ENCODE assay signal across 1 cellular context in the genomic region with DNA sequence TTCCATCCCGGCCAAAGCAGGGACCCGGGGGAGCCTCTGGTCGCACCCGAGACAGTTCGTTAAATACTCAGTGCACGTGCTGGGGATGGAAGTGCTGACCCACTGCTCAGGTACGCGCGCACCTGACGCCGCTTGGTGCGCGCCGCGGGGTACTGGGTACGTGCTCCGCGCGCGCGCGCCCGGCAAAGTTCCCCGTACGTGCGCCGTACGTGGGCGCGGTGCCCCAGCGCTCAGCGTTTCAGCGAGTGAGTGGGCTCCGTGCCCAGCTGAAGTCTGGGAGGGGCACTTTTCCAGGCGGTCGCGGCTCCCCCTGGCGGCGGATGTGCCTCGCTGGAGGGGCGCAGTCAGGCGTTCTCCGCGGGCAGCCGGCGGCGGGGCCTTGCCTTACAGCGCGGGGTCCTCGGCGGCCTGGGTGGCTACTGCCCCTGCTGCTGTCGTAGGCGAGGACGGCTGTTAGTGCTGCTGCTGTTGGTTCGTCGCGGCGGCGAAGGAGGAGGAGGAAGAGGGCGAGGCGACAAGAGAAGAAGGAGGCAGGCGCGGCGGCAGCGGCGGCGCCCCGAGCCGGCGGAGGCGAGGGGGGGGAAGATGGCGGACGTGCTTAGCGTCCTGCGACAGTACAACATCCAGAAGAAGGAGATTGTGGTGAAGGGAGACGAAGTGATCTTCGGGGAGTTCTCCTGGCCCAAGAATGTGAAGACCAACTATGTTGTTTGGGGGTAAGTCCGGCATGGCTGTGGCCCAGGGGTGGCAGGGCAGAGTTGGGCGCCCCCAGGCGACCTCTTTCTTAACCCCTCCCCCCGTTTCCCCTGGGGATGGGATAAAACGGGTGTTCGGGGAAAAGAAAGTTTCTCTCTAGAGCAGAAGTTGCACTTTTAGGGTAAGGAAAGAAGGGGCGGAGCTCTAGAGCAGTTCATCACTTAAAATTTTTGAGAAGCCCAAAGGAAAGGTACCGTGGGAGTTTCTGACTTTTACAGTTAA.
A peak's percentile ranks its signal among the peaks of the same experiment; 100 is the strongest.
TF ChIP-seq lines count a peak whose summit lies in the region.

A gene (plus strand): TSS at position 416 of the 978 bp plus-strand sequence. CDS start 170 bp downstream, at position 586.

TF ChIP-seq in HepG2, 621 proteins besides CTCF, POLR2A, EP300 and RAD21 (continued from another document):
- TF ChIP-seq, protein P1, sequence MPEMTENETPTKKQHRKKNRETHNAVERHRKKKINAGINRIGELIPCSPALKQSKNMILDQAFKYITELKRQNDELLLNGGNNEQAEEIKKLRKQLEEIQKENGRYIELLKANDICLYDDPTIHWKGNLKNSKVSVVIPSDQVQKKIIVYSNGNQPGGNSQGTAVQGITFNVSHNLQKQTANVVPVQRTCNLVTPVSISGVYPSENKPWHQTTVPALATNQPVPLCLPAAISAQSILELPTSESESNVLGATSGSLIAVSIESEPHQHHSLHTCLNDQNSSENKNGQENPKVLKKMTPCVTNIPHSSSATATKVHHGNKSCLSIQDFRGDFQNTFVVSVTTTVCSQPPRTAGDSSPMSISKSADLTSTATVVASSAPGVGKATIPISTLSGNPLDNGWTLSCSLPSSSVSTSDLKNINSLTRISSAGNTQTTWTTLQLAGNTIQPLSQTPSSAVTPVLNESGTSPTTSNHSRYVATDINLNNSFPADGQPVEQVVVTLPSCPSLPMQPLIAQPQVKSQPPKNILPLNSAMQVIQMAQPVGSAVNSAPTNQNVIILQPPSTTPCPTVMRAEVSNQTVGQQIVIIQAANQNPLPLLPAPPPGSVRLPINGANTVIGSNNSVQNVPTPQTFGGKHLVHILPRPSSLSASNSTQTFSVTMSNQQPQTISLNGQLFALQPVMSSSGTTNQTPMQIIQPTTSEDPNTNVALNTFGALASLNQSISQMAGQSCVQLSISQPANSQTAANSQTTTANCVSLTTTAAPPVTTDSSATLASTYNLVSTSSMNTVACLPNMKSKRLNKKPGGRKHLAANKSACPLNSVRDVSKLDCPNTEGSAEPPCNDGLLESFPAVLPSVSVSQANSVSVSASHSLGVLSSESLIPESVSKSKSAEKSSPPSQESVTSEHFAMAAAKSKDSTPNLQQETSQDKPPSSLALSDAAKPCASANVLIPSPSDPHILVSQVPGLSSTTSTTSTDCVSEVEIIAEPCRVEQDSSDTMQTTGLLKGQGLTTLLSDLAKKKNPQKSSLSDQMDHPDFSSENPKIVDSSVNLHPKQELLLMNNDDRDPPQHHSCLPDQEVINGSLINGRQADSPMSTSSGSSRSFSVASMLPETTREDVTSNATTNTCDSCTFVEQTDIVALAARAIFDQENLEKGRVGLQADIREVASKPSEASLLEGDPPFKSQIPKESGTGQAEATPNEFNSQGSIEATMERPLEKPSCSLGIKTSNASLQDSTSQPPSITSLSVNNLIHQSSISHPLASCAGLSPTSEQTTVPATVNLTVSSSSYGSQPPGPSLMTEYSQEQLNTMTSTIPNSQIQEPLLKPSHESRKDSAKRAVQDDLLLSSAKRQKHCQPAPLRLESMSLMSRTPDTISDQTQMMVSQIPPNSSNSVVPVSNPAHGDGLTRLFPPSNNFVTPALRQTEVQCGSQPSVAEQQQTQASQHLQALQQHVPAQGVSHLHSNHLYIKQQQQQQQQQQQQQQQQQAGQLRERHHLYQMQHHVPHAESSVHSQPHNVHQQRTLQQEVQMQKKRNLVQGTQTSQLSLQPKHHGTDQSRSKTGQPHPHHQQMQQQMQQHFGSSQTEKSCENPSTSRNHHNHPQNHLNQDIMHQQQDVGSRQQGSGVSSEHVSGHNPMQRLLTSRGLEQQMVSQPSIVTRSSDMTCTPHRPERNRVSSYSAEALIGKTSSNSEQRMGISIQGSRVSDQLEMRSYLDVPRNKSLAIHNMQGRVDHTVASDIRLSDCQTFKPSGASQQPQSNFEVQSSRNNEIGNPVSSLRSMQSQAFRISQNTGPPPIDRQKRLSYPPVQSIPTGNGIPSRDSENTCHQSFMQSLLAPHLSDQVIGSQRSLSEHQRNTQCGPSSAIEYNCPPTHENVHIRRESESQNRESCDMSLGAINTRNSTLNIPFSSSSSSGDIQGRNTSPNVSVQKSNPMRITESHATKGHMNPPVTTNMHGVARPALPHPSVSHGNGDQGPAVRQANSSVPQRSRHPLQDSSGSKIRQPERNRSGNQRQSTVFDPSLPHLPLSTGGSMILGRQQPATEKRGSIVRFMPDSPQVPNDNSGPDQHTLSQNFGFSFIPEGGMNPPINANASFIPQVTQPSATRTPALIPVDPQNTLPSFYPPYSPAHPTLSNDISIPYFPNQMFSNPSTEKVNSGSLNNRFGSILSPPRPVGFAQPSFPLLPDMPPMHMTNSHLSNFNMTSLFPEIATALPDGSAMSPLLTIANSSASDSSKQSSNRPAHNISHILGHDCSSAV (CRISPR knock-in tag; IDR thresholded peaks at IDR 0.05; ENCODE audit: borderline replicate concordance), result no peak
- TF ChIP-seq ZNF572 (CRISPR knock-in tag; IDR thresholded peaks at IDR 0.05) (no peak), TBX2 (CRISPR knock-in tag; IDR thresholded peaks at IDR 0.05; ENCODE audit: borderline replicate concordance) (peak; percentile 96), ZNF749 (CRISPR knock-in tag; IDR thresholded peaks at IDR 0.05; ENCODE audit: borderline replicate concordance) (peak; percentile 74; the same call in 1 of the 2 replicates), MIER3 (CRISPR knock-in tag; IDR thresholded peaks at IDR 0.05; ENCODE audit: borderline replicate concordance) (peak; percentile 91; the same call in 1 of the 2 replicates), MEF2D (CRISPR knock-in tag; IDR thresholded peaks at IDR 0.05) (no peak), ATAD3A (CRISPR knock-in tag; IDR thresholded peaks at IDR 0.05) (no peak), ZNF562 (CRISPR knock-in tag; IDR thresholded peaks at IDR 0.05; ENCODE audit: borderline replicate concordance) (no peak), ZNF20 (CRISPR knock-in tag; IDR thresholded peaks at IDR 0.05) (peak; percentile 86; the same call in 1 of the 2 replicates), PHF20 (CRISPR knock-in tag; IDR thresholded peaks at IDR 0.05) (peak; percentile 82), ZFP1 (CRISPR knock-in tag; IDR thresholded peaks at IDR 0.05) (no peak)
- TF ChIP-seq, protein P2, sequence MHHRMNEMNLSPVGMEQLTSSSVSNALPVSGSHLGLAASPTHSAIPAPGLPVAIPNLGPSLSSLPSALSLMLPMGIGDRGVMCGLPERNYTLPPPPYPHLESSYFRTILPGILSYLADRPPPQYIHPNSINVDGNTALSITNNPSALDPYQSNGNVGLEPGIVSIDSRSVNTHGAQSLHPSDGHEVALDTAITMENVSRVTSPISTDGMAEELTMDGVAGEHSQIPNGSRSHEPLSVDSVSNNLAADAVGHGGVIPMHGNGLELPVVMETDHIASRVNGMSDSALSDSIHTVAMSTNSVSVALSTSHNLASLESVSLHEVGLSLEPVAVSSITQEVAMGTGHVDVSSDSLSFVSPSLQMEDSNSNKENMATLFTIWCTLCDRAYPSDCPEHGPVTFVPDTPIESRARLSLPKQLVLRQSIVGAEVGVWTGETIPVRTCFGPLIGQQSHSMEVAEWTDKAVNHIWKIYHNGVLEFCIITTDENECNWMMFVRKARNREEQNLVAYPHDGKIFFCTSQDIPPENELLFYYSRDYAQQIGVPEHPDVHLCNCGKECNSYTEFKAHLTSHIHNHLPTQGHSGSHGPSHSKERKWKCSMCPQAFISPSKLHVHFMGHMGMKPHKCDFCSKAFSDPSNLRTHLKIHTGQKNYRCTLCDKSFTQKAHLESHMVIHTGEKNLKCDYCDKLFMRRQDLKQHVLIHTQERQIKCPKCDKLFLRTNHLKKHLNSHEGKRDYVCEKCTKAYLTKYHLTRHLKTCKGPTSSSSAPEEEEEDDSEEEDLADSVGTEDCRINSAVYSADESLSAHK (CRISPR knock-in tag; IDR thresholded peaks at IDR 0.05; ENCODE audit: borderline replicate concordance), result no peak
- TF ChIP-seq, protein P3, sequence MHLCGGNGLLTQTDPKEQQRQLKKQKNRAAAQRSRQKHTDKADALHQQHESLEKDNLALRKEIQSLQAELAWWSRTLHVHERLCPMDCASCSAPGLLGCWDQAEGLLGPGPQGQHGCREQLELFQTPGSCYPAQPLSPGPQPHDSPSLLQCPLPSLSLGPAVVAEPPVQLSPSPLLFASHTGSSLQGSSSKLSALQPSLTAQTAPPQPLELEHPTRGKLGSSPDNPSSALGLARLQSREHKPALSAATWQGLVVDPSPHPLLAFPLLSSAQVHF (CRISPR knock-in tag; IDR thresholded peaks at IDR 0.05), result peak; percentile 91; the same call in 1 of the 2 replicates
- TF ChIP-seq, protein P4, sequence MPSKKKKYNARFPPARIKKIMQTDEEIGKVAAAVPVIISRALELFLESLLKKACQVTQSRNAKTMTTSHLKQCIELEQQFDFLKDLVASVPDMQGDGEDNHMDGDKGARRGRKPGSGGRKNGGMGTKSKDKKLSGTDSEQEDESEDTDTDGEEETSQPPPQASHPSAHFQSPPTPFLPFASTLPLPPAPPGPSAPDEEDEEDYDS (CRISPR knock-in tag; IDR thresholded peaks at IDR 0.05), result no peak; the same call in none of the 2 replicates
- TF ChIP-seq, protein P5, sequence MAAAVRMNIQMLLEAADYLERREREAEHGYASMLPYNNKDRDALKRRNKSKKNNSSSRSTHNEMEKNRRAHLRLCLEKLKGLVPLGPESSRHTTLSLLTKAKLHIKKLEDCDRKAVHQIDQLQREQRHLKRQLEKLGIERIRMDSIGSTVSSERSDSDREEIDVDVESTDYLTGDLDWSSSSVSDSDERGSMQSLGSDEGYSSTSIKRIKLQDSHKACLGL (CRISPR knock-in tag; IDR thresholded peaks at IDR 0.05), result peak; percentile 91
